ENCODE assay signal across 1 cellular context in genomic region chr3:184693011-184693975, GRCh38.
TF ChIP-seq lines count a peak whose summit lies in the region.

No MANE protein-coding gene starts in this region.

TF ChIP-seq in WTC11, 78 proteins besides CTCF, POLR2A, EP300 and RAD21 (continued from another document):
- TF ChIP-seq CDX4 (CRISPR knock-in tag; IDR thresholded peaks at IDR 0.05; ENCODE audit: borderline replicate concordance) (no peak), ATF6 (CRISPR knock-in tag; IDR thresholded peaks at IDR 0.05) (no peak), ZNF396 (CRISPR knock-in tag; IDR thresholded peaks at IDR 0.05; ENCODE audit: borderline replicate concordance) (no peak), ZNF416 (CRISPR knock-in tag; IDR thresholded peaks at IDR 0.05) (no peak), PRDM15 (CRISPR knock-in tag; IDR thresholded peaks at IDR 0.05) (no peak), NFE2L1 (CRISPR knock-in tag; IDR thresholded peaks at IDR 0.05) (no peak), E2F4 (CRISPR knock-in tag; IDR thresholded peaks at IDR 0.05; ENCODE audit: borderline replicate concordance, low read depth) (no peak), FOXJ3 (CRISPR knock-in tag; IDR thresholded peaks at IDR 0.05; ENCODE audit: borderline replicate concordance) (no peak)
- TF ChIP-seq, protein P1, sequence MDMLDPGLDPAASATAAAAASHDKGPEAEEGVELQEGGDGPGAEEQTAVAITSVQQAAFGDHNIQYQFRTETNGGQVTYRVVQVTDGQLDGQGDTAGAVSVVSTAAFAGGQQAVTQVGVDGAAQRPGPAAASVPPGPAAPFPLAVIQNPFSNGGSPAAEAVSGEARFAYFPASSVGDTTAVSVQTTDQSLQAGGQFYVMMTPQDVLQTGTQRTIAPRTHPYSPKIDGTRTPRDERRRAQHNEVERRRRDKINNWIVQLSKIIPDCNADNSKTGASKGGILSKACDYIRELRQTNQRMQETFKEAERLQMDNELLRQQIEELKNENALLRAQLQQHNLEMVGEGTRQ (CRISPR knock-in tag; IDR thresholded peaks at IDR 0.05): no peak
- TF ChIP-seq, protein P2, sequence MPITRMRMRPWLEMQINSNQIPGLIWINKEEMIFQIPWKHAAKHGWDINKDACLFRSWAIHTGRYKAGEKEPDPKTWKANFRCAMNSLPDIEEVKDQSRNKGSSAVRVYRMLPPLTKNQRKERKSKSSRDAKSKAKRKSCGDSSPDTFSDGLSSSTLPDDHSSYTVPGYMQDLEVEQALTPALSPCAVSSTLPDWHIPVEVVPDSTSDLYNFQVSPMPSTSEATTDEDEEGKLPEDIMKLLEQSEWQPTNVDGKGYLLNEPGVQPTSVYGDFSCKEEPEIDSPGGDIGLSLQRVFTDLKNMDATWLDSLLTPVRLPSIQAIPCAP (CRISPR knock-in tag; IDR thresholded peaks at IDR 0.05): no peak
